In the genomic region with DNA sequence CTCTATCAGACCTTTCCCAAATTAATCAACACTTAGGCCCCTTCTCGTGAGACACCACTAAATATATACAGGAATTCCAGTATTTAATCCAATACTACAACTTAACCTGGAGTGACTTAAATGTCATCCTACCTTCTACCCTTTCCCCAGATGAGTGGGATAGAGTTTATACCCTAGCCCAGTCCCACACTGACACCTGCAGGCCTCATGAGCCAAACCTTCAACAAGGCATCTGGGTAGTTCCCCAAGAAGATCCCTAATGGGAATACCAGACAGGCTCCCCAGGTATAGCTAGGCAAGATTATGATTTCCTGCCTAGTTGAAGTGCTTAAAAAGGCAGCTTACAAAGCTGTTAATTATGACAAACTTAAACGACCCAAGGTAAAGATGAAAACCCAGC, we compare ENCODE assay signal across 24 cellular contexts. TPM values are rescaled to one million over a fixed set of nuclear protein-coding genes. Genes with fewer than 3 reads are reported as not detected.
DNase-seq lines count a peak whose midpoint lies in the region; ATAC-seq and TF ChIP-seq lines count a peak whose summit lies in the region.
"Had no signal": no experiment of that assay in that cellular context is flagged by ENCODE, and none has a peak within 500 bp of the region (broad histone marks: within the 10 kb centered on the region; RNA-seq: fewer than 3 reads in every experiment).

No MANE protein-coding gene starts in this region.

- H4K20me1 ChIP-seq in SK-N-SH (ENCODE audit: insufficient read depth) (no peaks in the 10 kb centered on the region), Loucy (ENCODE audit: insufficient read depth, low read length, poor library complexity, severe bottlenecking) (no peaks in the 10 kb centered on the region), neural progenitor cell (ENCODE audit: low read depth) (no peaks in the 10 kb centered on the region)

- no peaks in the 10 kb centered on the region for H3K9me3 ChIP-seq in SK-N-SH
- H3K9me3 ChIP-seq in Loucy (ENCODE audit: insufficient read depth, low read depth, low read length), result no peaks in the 10 kb centered on the region
- peaks cover 62% of the 10 kb centered on the region for H3K9me3 ChIP-seq in endodermal cell (ENCODE audit: control insufficient read depth, low read length)
- H3K9me3 ChIP-seq in neural progenitor cell (ENCODE audit: low read depth), result no peaks in the 10 kb centered on the region
- H3K9me3 ChIP-seq: BE2C had no signal

- no peaks in the 10 kb centered on the region for H3F3A ChIP-seq in SK-N-SH (replicated peaks; ENCODE audit: insufficient read depth)
- no peaks in the 10 kb centered on the region for H3F3A ChIP-seq in Loucy (ENCODE audit: low read depth)
- H3F3A ChIP-seq in neural progenitor cell (ENCODE audit: low read depth), result no peaks in the 10 kb centered on the region

- no peak overlapping the region for H3K4me3 ChIP-seq in SK-N-SH (ENCODE audit: low read depth in 2 of 2, low read length in 1 of 2)
- no peak overlapping the region for H3K4me3 ChIP-seq in Loucy (ENCODE audit: low read length, poor library complexity, severe bottlenecking)
- no peak overlapping the region for H3K4me3 ChIP-seq in endodermal cell (ENCODE audit: low read length)
- no peak overlapping the region for H3K4me3 ChIP-seq in neural progenitor cell
- H3K4me3 ChIP-seq: heart right ventricle had no signal

- no peaks in the 10 kb centered on the region for H3K4me1 Mint-ChIP-seq in endodermal cell
- H3K4me1 Mint-ChIP-seq in neural progenitor cell, result no peaks in the 10 kb centered on the region
- H3K4me1 Mint-ChIP-seq: brain had no signal

- POLR2A ChIA-PET in SK-N-SH (lab: Yijun Ruan, JAX), result no interaction called here

- no peak for DNase-seq in SK-N-SH
- no peak for DNase-seq in endodermal cell
- DNase-seq in neural progenitor cell (ENCODE audit: low spot score), result peak; percentile 13
- DNase-seq in C1 segment of cervical spinal cord (lab: John Stamatoyannopoulos, UW), result no peak
- DNase-seq in ureter (ENCODE audit: low spot score), result no peak
- DNase-seq: activated CD4-positive, alpha-beta memory T cell treated with anti-CD3 and anti-CD28 coated beads for 36 hours; activated CD4-positive, CD25-positive, alpha-beta regulatory T cell; BE2C; effector CD4-positive, alpha-beta T cell; erythroblast; foreskin fibroblast; heart right ventricle; Kasumi-1; left ventricle myocardium superior; midbrain; NCI-H187; NCI-H2227 treated with DMSO at 0.1 percent for 48 hours; stimulated activated CD4-positive, alpha-beta T cell treated with anti-CD3 and anti-CD28 coated beads, Interleukin-4, amount 100 ng/mL, for 4 hours had no signal

- H3K36me3 ChIP-seq in SK-N-SH (replicated peaks in 1 of 2; ENCODE audit: control insufficient read depth in 1 of 2, insufficient read depth in 2 of 2, low read length in 1 of 2) (peaks cover 4 to 36% of the 10 kb centered on the region in 2 experiments), Loucy (ENCODE audit: insufficient read depth, low read length) (peaks cover 72% of the 10 kb centered on the region; the same call in 1 of the 2 replicates), endodermal cell (ENCODE audit: control insufficient read depth, insufficient read depth, low read length) (peaks cover 89% of the 10 kb centered on the region), neural progenitor cell (no peaks in the 10 kb centered on the region)
- H3K36me3 ChIP-seq: BE2C had no signal

- H3K79me2 ChIP-seq in SK-N-SH (ENCODE audit: insufficient read depth), result no peaks in the 10 kb centered on the region; the same call in 1 of the 2 replicates
- H3K79me2 ChIP-seq in Loucy (ENCODE audit: insufficient read depth, low read length), result no peaks in the 10 kb centered on the region; the same call in 1 of the 2 replicates
- no peaks in the 10 kb centered on the region for H3K79me2 ChIP-seq in neural progenitor cell (ENCODE audit: low read depth)

- H2AFZ ChIP-seq in SK-N-SH (ENCODE audit: low read depth) (no peak overlapping the region), Loucy (ENCODE audit: low read length) (no peak overlapping the region), neural progenitor cell (replicated peaks) (no peak overlapping the region)

- no peak overlapping the region for H3K27ac Mint-ChIP-seq in endodermal cell
- no peak overlapping the region for H3K27ac Mint-ChIP-seq in neural progenitor cell
- H3K27ac Mint-ChIP-seq: activated CD4-positive, alpha-beta memory T cell treated with anti-CD3 and anti-CD28 coated beads for 36 hours; brain had no signal

- no peak overlapping the region for H3K4me2 ChIP-seq in SK-N-SH
- H3K4me2 ChIP-seq in Loucy (ENCODE audit: low read depth, low read length, poor library complexity, severe bottlenecking), result no peak overlapping the region
- H3K4me2 ChIP-seq in neural progenitor cell, result no peak overlapping the region

- TF ChIP-seq EP300 in SK-N-SH (IDR thresholded peaks at IDR 0.05; ENCODE audit: borderline replicate concordance in 1 of 2, low read depth in 1 of 2, low read length in 1 of 2), result no peak

- H3K4me3 Mint-ChIP-seq in endodermal cell, result no peak overlapping the region
- no peak overlapping the region for H3K4me3 Mint-ChIP-seq in neural progenitor cell
- H3K4me3 Mint-ChIP-seq: activated CD4-positive, alpha-beta memory T cell treated with anti-CD3 and anti-CD28 coated beads for 36 hours; brain; stimulated activated naive CD8-positive, alpha-beta T cell treated with anti-CD3 and anti-CD28 coated beads, Interleukin-15, Interleukin-2, amounts not matched to agents 100 ng/mL and 50 ng/mL, for 24 hours had no signal

- TF ChIP-seq RAD21 in SK-N-SH (IDR thresholded peaks at IDR 0.05; ENCODE audit: low read length), result peak; percentile 25; the same call in 1 of the 2 replicates

- CTCF ChIA-PET in SK-N-SH (lab: Yijun Ruan, JAX), result no interaction called here

- ATAC-seq in SK-N-SH treated with all-trans-retinoic acid at 6 μM for 48 hours (no peak), esophagus mucosa (no peak)
- ATAC-seq: heart right ventricle, left ventricle myocardium superior, sciatic nerve had no signal

- no peaks in the 10 kb centered on the region for H3K27me3 ChIP-seq in SK-N-SH (ENCODE audit: insufficient read depth)
- no peaks in the 10 kb centered on the region for H3K27me3 ChIP-seq in Loucy (ENCODE audit: insufficient read depth, low read length, poor library complexity, severe bottlenecking)
- H3K27me3 ChIP-seq in endodermal cell (ENCODE audit: control insufficient read depth, insufficient read depth, low read length, poor library complexity, severe bottlenecking), result no peaks in the 10 kb centered on the region
- H3K27me3 ChIP-seq in neural progenitor cell, result no peaks in the 10 kb centered on the region
- H3K27me3 ChIP-seq: BE2C, heart right ventricle had no signal

- H3K36me3 Mint-ChIP-seq in endodermal cell (ENCODE audit: low read depth), result peaks cover 23% of the 10 kb centered on the region
- peaks cover 47% of the 10 kb centered on the region for H3K36me3 Mint-ChIP-seq in neural progenitor cell

- TF ChIP-seq CTCF in SK-N-SH (IDR thresholded peaks at IDR 0.05) (no peak), Loucy (conservative IDR thresholded peaks at IDR 0.05; ENCODE audit: low read length) (peak; percentile 35), endodermal cell (conservative IDR thresholded peaks at IDR 0.05) (peak; percentile 66), neural progenitor cell (IDR thresholded peaks at IDR 0.05) (peak; percentile 43)

- H3K4me1 ChIP-seq in SK-N-SH (ENCODE audit: control insufficient read depth in 1 of 2, insufficient read depth in 2 of 2, low read depth in 1 of 2, low read length in 1 of 2), result no peaks in the 10 kb centered on the region
- H3K4me1 ChIP-seq in Loucy (ENCODE audit: insufficient read depth, low read length, poor library complexity, severe bottlenecking), result no peaks in the 10 kb centered on the region
- H3K4me1 ChIP-seq in endodermal cell (ENCODE audit: control insufficient read depth, insufficient read depth, low read length), result no peaks in the 10 kb centered on the region
- H3K4me1 ChIP-seq in neural progenitor cell, result no peaks in the 10 kb centered on the region
- H3K4me1 ChIP-seq: BE2C, heart right ventricle had no signal

- H3K9me3 Mint-ChIP-seq in endodermal cell (peaks cover 16% of the 10 kb centered on the region), neural progenitor cell (peaks cover 28% of the 10 kb centered on the region)

- no peak overlapping the region for H3K9ac ChIP-seq in SK-N-SH
- no peak overlapping the region for H3K9ac ChIP-seq in Loucy (ENCODE audit: low read depth, low read length, poor library complexity, severe bottlenecking)
- no peak overlapping the region for H3K9ac ChIP-seq in endodermal cell (ENCODE audit: extremely low read depth, low read length, poor library complexity, severe bottlenecking)
- H3K9ac ChIP-seq in neural progenitor cell, result no peak overlapping the region

- H3K27me3 Mint-ChIP-seq in endodermal cell (ENCODE audit: insufficient read depth), result no peaks in the 10 kb centered on the region
- H3K27me3 Mint-ChIP-seq in neural progenitor cell (ENCODE audit: insufficient read depth, low read depth), result peaks cover 2% of the 10 kb centered on the region
- H3K27me3 Mint-ChIP-seq: activated CD4-positive, alpha-beta memory T cell treated with anti-CD3 and anti-CD28 coated beads for 36 hours; brain; stimulated activated naive CD8-positive, alpha-beta T cell treated with anti-CD3 and anti-CD28 coated beads, Interleukin-15, Interleukin-2, amounts not matched to agents 100 ng/mL and 50 ng/mL, for 24 hours had no signal

- no peak overlapping the region for H3K27ac ChIP-seq in SK-N-SH (ENCODE audit: low read depth in 2 of 2, low read length in 1 of 2)
- H3K27ac ChIP-seq in endodermal cell (ENCODE audit: low read depth, low read length), result no peak overlapping the region
- H3K27ac ChIP-seq in neural progenitor cell, result no peak overlapping the region
- H3K27ac ChIP-seq: heart right ventricle had no signal

- H3K9me2 ChIP-seq in SK-N-SH (no peaks in the 10 kb centered on the region), Loucy (replicated peaks; ENCODE audit: low read depth, low read length) (no peaks in the 10 kb centered on the region)

- 40% methylated on average over 2 of the region's 2 CpGs for WGBS in SK-N-SH (ENCODE audit: low lambda C conversion rate)
- 85 to 86% methylated on average over 1 to 2 of the region's 2 CpGs for WGBS in endodermal cell (ENCODE audit: insufficient coverage in 1 of 2, insufficient read length in 1 of 2), 2 experiments

RNA-seq across cellular contexts. Expression of a gene that starts 15.9 kb away (rescaled TPM):
- 30.1 and 60.6 TPM in 2 replicates for polyA plus RNA-seq in SK-N-SH (2012; rRNA removed)
- 11.0 and 11.4 TPM in 2 replicates for polyA plus RNA-seq in SK-N-SH (2012; cell fraction: cytosol; rRNA removed)
- polyA plus RNA-seq in SK-N-SH (2012; cell fraction: nucleus; rRNA removed), result 139 and 292 TPM in 2 replicates
- total RNA-seq in endodermal cell, result 10 to 100 TPM; 59.0 to 88.7 TPM
- polyA plus RNA-seq in endodermal cell (2013, experiment 1 of 2), result 62.8 TPM
- polyA plus RNA-seq in endodermal cell (2013, experiment 2 of 2), result 60.8 TPM
- total RNA-seq in neural progenitor cell (ENCODE audit: low replicate concordance), result 63.8 and 76.2 TPM in 2 replicates
- 10.7 TPM for total RNA-seq in esophagus mucosa
- 110 TPM for total RNA-seq in ureter

RNA-seq across cellular contexts. Expression of a gene that starts 52.2 kb away (rescaled TPM):
- polyA plus RNA-seq in SK-N-SH (2012; rRNA removed), result 3.8 and 7.4 TPM in 2 replicates
- 3.9 and 4.1 TPM in 2 replicates for polyA plus RNA-seq in SK-N-SH (2012; cell fraction: cytosol; rRNA removed)
- 6.6 and 11.9 TPM in 2 replicates for polyA plus RNA-seq in SK-N-SH (2012; cell fraction: nucleus; rRNA removed)
- 10 to 100 TPM; 42.0 to 45.3 TPM for total RNA-seq in endodermal cell
- 9.3 TPM for polyA plus RNA-seq in endodermal cell (2013, experiment 1 of 2)
- polyA plus RNA-seq in endodermal cell (2013, experiment 2 of 2), result 10.8 TPM
- 12.9 and 16.2 TPM in 2 replicates for total RNA-seq in neural progenitor cell (ENCODE audit: low replicate concordance)
- 5.7 TPM for total RNA-seq in esophagus mucosa
- total RNA-seq in ureter, result 29.7 TPM
